Comparison of ENCODE assay signal across 1 cellular context in the genomic region with DNA sequence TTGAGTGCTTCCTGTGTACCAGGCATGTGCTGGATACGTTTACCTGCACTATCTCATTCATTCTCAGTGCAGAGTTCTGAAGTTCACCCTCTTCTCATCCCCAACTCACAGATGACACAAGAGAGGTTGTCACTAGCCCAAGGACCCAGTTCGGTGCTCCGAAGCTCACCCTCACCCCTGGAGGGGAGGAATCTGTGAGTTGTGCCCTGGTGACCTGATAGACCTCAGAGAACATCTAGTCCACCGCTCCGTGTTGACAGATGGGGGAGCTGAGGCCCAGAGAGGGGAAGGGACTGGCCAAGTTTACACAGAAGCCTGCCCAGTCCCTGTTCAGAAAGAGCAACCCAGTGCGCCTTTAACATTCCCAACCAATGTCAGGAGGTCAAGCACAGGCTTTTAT.
TF ChIP-seq lines count a peak whose summit lies in the region.

No MANE protein-coding gene starts in this region.

TF ChIP-seq in HepG2, 621 proteins besides CTCF, POLR2A, EP300 and RAD21 (continued from another document):
- TF ChIP-seq, protein P1, sequence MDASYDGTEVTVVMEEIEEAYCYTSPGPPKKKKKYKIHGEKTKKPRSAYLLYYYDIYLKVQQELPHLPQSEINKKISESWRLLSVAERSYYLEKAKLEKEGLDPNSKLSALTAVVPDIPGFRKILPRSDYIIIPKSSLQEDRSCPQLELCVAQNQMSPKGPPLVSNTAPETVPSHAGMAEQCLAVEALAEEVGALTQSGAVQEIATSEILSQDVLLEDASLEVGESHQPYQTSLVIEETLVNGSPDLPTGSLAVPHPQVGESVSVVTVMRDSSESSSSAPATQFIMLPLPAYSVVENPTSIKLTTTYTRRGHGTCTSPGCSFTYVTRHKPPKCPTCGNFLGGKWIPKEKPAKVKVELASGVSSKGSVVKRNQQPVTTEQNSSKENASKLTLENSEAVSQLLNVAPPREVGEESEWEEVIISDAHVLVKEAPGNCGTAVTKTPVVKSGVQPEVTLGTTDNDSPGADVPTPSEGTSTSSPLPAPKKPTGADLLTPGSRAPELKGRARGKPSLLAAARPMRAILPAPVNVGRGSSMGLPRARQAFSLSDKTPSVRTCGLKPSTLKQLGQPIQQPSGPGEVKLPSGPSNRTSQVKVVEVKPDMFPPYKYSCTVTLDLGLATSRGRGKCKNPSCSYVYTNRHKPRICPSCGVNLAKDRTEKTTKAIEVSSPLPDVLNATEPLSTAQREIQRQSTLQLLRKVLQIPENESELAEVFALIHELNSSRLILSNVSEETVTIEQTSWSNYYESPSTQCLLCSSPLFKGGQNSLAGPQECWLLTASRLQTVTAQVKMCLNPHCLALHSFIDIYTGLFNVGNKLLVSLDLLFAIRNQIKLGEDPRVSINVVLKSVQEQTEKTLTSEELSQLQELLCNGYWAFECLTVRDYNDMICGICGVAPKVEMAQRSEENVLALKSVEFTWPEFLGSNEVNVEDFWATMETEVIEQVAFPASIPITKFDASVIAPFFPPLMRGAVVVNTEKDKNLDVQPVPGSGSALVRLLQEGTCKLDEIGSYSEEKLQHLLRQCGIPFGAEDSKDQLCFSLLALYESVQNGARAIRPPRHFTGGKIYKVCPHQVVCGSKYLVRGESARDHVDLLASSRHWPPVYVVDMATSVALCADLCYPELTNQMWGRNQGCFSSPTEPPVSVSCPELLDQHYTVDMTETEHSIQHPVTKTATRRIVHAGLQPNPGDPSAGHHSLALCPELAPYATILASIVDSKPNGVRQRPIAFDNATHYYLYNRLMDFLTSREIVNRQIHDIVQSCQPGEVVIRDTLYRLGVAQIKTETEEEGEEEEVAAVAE (CRISPR knock-in tag; IDR thresholded peaks at IDR 0.05; ENCODE audit: borderline replicate concordance): no peak
- peak; percentile 35; the same call in 1 of the 2 replicates for TF ChIP-seq ZNF263 (CRISPR knock-in tag; IDR thresholded peaks at IDR 0.05)
- TF ChIP-seq GTF2F1 (IDR thresholded peaks at IDR 0.05; ENCODE audit: low read length): no peak
TF ChIP-seq in HepG2: peak in this region for 7.
